ENCODE assay signal across 11 cellular contexts in genomic region chr15:80317389-80318169, GRCh38.
DNase-seq lines count a peak whose midpoint lies in the region; ATAC-seq and TF ChIP-seq lines count a peak whose summit lies in the region.
"Had no signal": no experiment of that assay in that cellular context is flagged by ENCODE, and none has a peak within 500 bp of the region (broad histone marks: within the 10 kb centered on the region; RNA-seq: fewer than 3 reads in every experiment).

No MANE protein-coding gene starts in this region.

- POLR2A ChIA-PET in activated CD4-positive, alpha-beta T cell treated with anti-CD3 and anti-CD28 coated beads, Interleukin-2, amount 10 ng/mL, durations not matched to agents 7 days and 5 days (lab: Charles Lee): no interaction called here

- no peaks in the 10 kb centered on the region for H4K20me1 ChIP-seq in osteoblast (ENCODE audit: insufficient read depth, low read length)

- H3K27me3 ChIP-seq in osteoblast (ENCODE audit: insufficient read depth, low read length): no peaks in the 10 kb centered on the region
- H3K27me3 ChIP-seq in HAP-1 (ENCODE audit: low read depth): no peaks in the 10 kb centered on the region; the same call in 1 of the 2 replicates
- H3K27me3 ChIP-seq: tibial artery had no signal

- H3K79me2 ChIP-seq in osteoblast (ENCODE audit: insufficient read depth, low read length): no peaks in the 10 kb centered on the region

- no peak overlapping the region for H3K4me3 ChIP-seq in fibroblast of mammary gland (ENCODE audit: control insufficient read depth, low read depth, low read length)
- H3K4me3 ChIP-seq in osteoblast (ENCODE audit: insufficient read depth, low read length): peak overlapping the region; percentile 17
- no peak overlapping the region for H3K4me3 ChIP-seq in HAP-1
- H3K4me3 ChIP-seq: tibial artery had no signal

- H3K27ac ChIP-seq in osteoblast (ENCODE audit: low read depth, low read length): peak overlapping the region; percentile 57
- H3K27ac ChIP-seq: tibial artery had no signal

- no peaks in the 10 kb centered on the region for H3K9me3 Mint-ChIP-seq in activated naive CD4-positive, alpha-beta T cell treated with anti-CD3 and anti-CD28 coated beads for 36 hours
- H3K9me3 Mint-ChIP-seq in activated CD4-positive, alpha-beta T cell treated with anti-CD3 and anti-CD28 coated beads, Interleukin-2, amount 10 ng/mL, durations not matched to agents 7 days and 5 days: no peaks in the 10 kb centered on the region
- H3K9me3 Mint-ChIP-seq: central memory CD8-positive, alpha-beta T cell had no signal

- ATAC-seq in HG03571 (IDR thresholded peaks at IDR 0.05; ENCODE audit: unreplicated experiment): no peak

- H3K36me3 ChIP-seq in osteoblast (ENCODE audit: insufficient read depth, low read length) (no peaks in the 10 kb centered on the region), HAP-1 (replicated peaks) (no peaks in the 10 kb centered on the region)
- H3K36me3 ChIP-seq: tibial artery had no signal

- H3K27ac Mint-ChIP-seq in activated naive CD4-positive, alpha-beta T cell treated with anti-CD3 and anti-CD28 coated beads for 36 hours: no peak overlapping the region
- H3K27ac Mint-ChIP-seq in activated CD4-positive, alpha-beta T cell treated with anti-CD3 and anti-CD28 coated beads, Interleukin-2, amount 10 ng/mL, durations not matched to agents 7 days and 5 days: no peak overlapping the region

- in situ Hi-C loops in HAP-1 (cut with MboI; ENCODE audit: low sequenced_read_pairs): no loop called here

- H3K4me3 Mint-ChIP-seq in activated naive CD4-positive, alpha-beta T cell treated with anti-CD3 and anti-CD28 coated beads for 36 hours: no peak overlapping the region
- no peak overlapping the region for H3K4me3 Mint-ChIP-seq in activated CD4-positive, alpha-beta T cell treated with anti-CD3 and anti-CD28 coated beads, Interleukin-2, amount 10 ng/mL, durations not matched to agents 7 days and 5 days
- H3K4me3 Mint-ChIP-seq: central memory CD8-positive, alpha-beta T cell had no signal

- DNase-seq in GM04503 (ENCODE audit: low read depth) (peak; percentile 85), RKO (ENCODE audit: low spot score) (peak; percentile 91), fibroblast of mammary gland (ENCODE audit: low read depth) (peak; percentile 100), osteoblast (ENCODE audit: insufficient read length, low spot score, missing footprints) (peak; percentile 92), HAP-1 (ENCODE audit: low spot score in 2 of 2) (no peak)
- no peak for DNase-seq in activated naive CD4-positive, alpha-beta T cell treated with anti-CD3 and anti-CD28 coated beads for 36 hours
- no peak for DNase-seq in activated CD4-positive, alpha-beta T cell treated with anti-CD3 and anti-CD28 coated beads, Interleukin-2, amount 10 ng/mL, durations not matched to agents 7 days and 5 days
- DNase-seq: activated CD4-positive, alpha-beta T cell treated with anti-CD3 and anti-CD28 coated beads for 4 hours; tibial artery had no signal

- CTCF ChIA-PET in activated naive CD4-positive, alpha-beta T cell treated with anti-CD3 and anti-CD28 coated beads for 36 hours (lab: Charles Lee): no interaction called here
- CTCF ChIA-PET in activated CD4-positive, alpha-beta T cell treated with anti-CD3 and anti-CD28 coated beads, Interleukin-2, amount 10 ng/mL, durations not matched to agents 7 days and 5 days (lab: Charles Lee): no interaction called here

- TF ChIP-seq CTCF in fibroblast of mammary gland (conservative IDR thresholded peaks at IDR 0.05; ENCODE audit: control insufficient read depth, insufficient read depth, low read depth, low read length) (no peak), osteoblast (IDR thresholded peaks at IDR 0.05; ENCODE audit: extremely low read depth, low read depth, low read length) (no peak)

- H3K36me3 Mint-ChIP-seq in activated naive CD4-positive, alpha-beta T cell treated with anti-CD3 and anti-CD28 coated beads for 36 hours (ENCODE audit: low read depth): no peaks in the 10 kb centered on the region
- H3K36me3 Mint-ChIP-seq in activated CD4-positive, alpha-beta T cell treated with anti-CD3 and anti-CD28 coated beads, Interleukin-2, amount 10 ng/mL, durations not matched to agents 7 days and 5 days (ENCODE audit: low read depth): no peaks in the 10 kb centered on the region

- H3K27me3 Mint-ChIP-seq in activated naive CD4-positive, alpha-beta T cell treated with anti-CD3 and anti-CD28 coated beads for 36 hours (ENCODE audit: low read depth): peaks cover 28% of the 10 kb centered on the region
- peaks cover 5% of the 10 kb centered on the region for H3K27me3 Mint-ChIP-seq in activated CD4-positive, alpha-beta T cell treated with anti-CD3 and anti-CD28 coated beads, Interleukin-2, amount 10 ng/mL, durations not matched to agents 7 days and 5 days

- peak overlapping the region; percentile 70 for H3K4me2 ChIP-seq in osteoblast (ENCODE audit: insufficient read depth, low read length)

- H2AFZ ChIP-seq in osteoblast (ENCODE audit: low read length): peak overlapping the region; percentile 37

- no peaks in the 10 kb centered on the region for H3K9me3 ChIP-seq in osteoblast (ENCODE audit: low read depth, low read length)
- no peaks in the 10 kb centered on the region for H3K9me3 ChIP-seq in HAP-1
- H3K9me3 ChIP-seq: tibial artery had no signal

- intact Hi-C loops in activated naive CD4-positive, alpha-beta T cell treated with anti-CD3 and anti-CD28 coated beads for 36 hours (cut with micrococcal nuclease): no loop called here

- peaks cover 14% of the 10 kb centered on the region for H3K4me1 ChIP-seq in osteoblast (ENCODE audit: insufficient read depth, low read length)
- H3K4me1 ChIP-seq in HAP-1: no peaks in the 10 kb centered on the region
- H3K4me1 ChIP-seq: tibial artery had no signal

- no peaks in the 10 kb centered on the region for H3K4me1 Mint-ChIP-seq in activated naive CD4-positive, alpha-beta T cell treated with anti-CD3 and anti-CD28 coated beads for 36 hours (ENCODE audit: low read depth)
- no peaks in the 10 kb centered on the region for H3K4me1 Mint-ChIP-seq in activated CD4-positive, alpha-beta T cell treated with anti-CD3 and anti-CD28 coated beads, Interleukin-2, amount 10 ng/mL, durations not matched to agents 7 days and 5 days

Comparison
In these comparisons a context has a peak if more than half of its experiments do, and no peak if none do; other contexts are left out.
1. DNase-seq: peak in GM04503 (single experiment), RKO (single experiment), fibroblast of mammary gland (single experiment) and osteoblast (single experiment); none in activated naive CD4-positive, alpha-beta T cell treated with anti-CD3 and anti-CD28 coated beads for 36 hours (single experiment), HAP-1 (0 of 2) and activated CD4-positive, alpha-beta T cell treated with anti-CD3 and anti-CD28 coated beads, Interleukin-2, amount 10 ng/mL, durations not matched to agents 7 days and 5 days (single experiment).